ENCODE assay signal across 8 cellular contexts in the genomic region with DNA sequence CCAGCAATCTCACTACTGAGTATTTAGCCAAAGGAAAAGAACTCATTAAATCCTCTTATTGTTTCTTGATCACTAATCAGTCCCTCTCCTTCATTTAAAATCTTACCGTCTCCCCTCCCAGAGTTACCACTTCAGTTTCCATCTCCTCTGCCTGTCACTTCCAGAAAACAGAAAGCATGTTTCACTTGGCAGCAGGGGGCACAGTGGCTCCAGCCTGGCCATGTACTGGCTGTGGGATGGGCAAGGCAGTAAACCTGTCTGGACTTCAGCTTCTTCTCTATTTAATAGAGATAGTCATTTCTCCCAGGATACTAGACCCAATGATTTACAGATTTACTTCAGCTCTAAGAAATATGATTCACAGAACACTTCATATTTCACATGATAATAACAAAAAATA.
A peak's percentile ranks its signal among the peaks of the same experiment; 100 is the strongest.
DNase-seq lines count a peak whose midpoint lies in the region; ATAC-seq, FAIRE-seq and TF ChIP-seq lines count a peak whose summit lies in the region.

No MANE protein-coding gene starts in this region.

- H3K23ac ChIP-seq in mesenchymal stem cell (ENCODE audit: low read length in 2 of 2) = no peak overlapping the region

- intact Hi-C loops in PC-3 (cut with micrococcal nuclease) = loop anchor here (1.0 to 10.0 kb wide), 6 partner anchors 56 to 214 kb away; a partner anchor contains a TSS

- no peaks in the 10 kb centered on the region for H3K27me3 ChIP-seq in PC-3 (ENCODE audit: low read length)
- H3K27me3 ChIP-seq in mesenchymal stem cell (ENCODE audit: control insufficient read depth in 1 of 2, insufficient read depth in 1 of 2, low read length in 2 of 2) = peaks cover 0 to 5% of the 10 kb centered on the region in 2 experiments

- H3K4me3 ChIP-seq in PC-3 (ENCODE audit: low read length) = no peak overlapping the region
- no peak overlapping the region for H3K4me3 ChIP-seq in mesenchymal stem cell (ENCODE audit: insufficient read depth in 1 of 2, low read depth in 1 of 2, low read length in 2 of 2)

- H2BK120ac ChIP-seq in mesenchymal stem cell (ENCODE audit: low read depth, low read length) = no peak overlapping the region

- H2AK5ac ChIP-seq in mesenchymal stem cell (ENCODE audit: low read length, severe bottlenecking) = no peak overlapping the region

- H3K4ac ChIP-seq in mesenchymal stem cell (ENCODE audit: low read depth in 1 of 2, low read length in 2 of 2) = no peak overlapping the region

- H3K4me1 ChIP-seq in PC-3 (ENCODE audit: insufficient read depth, low read length) (peaks cover 8% of the 10 kb centered on the region), mesenchymal stem cell (ENCODE audit: control insufficient read depth, insufficient read depth, low read depth, low read length) (no peaks in the 10 kb centered on the region)

- no peaks in the 10 kb centered on the region for H4K20me1 ChIP-seq in PC-3 (ENCODE audit: low read length)

- H3K27me3 Mint-ChIP-seq in chondrocyte (ENCODE audit: low read depth) = no peaks in the 10 kb centered on the region

- CTCF ChIA-PET in PC-3 (lab: Charles Lee) = no interaction called here

- H3K4me3 Mint-ChIP-seq in chondrocyte (ENCODE audit: unreplicated experiment) = no peak overlapping the region

- no peak overlapping the region for H3K18ac ChIP-seq in mesenchymal stem cell (ENCODE audit: low read depth in 1 of 2, low read length in 2 of 2)

- peak overlapping the region; percentile 86 for H3K27ac ChIP-seq in PC-3 (ENCODE audit: low read length)
- no peak overlapping the region for H3K27ac ChIP-seq in mesenchymal stem cell (ENCODE audit: low read length, poor library complexity, severe bottlenecking)

- peak; percentile 52 for FAIRE-seq in GM12891 (lab: Jason Lieb, UNC)

- no peaks in the 10 kb centered on the region for H3K36me3 ChIP-seq in PC-3 (ENCODE audit: low read depth, low read length)
- peaks cover 0 to 5% of the 10 kb centered on the region in 2 experiments for H3K36me3 ChIP-seq in mesenchymal stem cell (ENCODE audit: control insufficient read depth in 1 of 2, insufficient read depth in 2 of 2, low read depth in 1 of 2, low read length in 2 of 2)

- no peak overlapping the region for H2BK5ac ChIP-seq in mesenchymal stem cell (ENCODE audit: low read depth, low read length, poor library complexity, severe bottlenecking)

- H2BK12ac ChIP-seq in mesenchymal stem cell (ENCODE audit: low read length in 2 of 2) = no peak overlapping the region

- H3K14ac ChIP-seq in mesenchymal stem cell (ENCODE audit: low read length in 2 of 2) = no peak overlapping the region

- DNase-seq in AML-193 (lab: John Stamatoyannopoulos, UW) = peak; percentile 8 to 22
- no peak for DNase-seq in GM12891 (ENCODE audit: insufficient read length, low spot score)
- DNase-seq in PC-3 = peak; percentile 69
- no peak for DNase-seq in chondrocyte (ENCODE audit: low spot score)
- peak; percentile 37 for DNase-seq in mesenchymal stem cell
- DNase-seq in cortex of kidney (lab: John Stamatoyannopoulos, UW) = no peak
- DNase-seq in effector CD4-positive, alpha-beta T cell = no peak

- no peaks in the 10 kb centered on the region for H3K9me3 ChIP-seq in PC-3 (ENCODE audit: low read length)
- no peaks in the 10 kb centered on the region for H3K9me3 ChIP-seq in mesenchymal stem cell (ENCODE audit: control insufficient read depth, low read length)

- no peaks in the 10 kb centered on the region for H3K79me1 ChIP-seq in mesenchymal stem cell (replicated peaks; ENCODE audit: low read length, poor library complexity, severe bottlenecking)

- no peaks in the 10 kb centered on the region for H3K9me3 Mint-ChIP-seq in chondrocyte (ENCODE audit: low read depth)

- no peaks in the 10 kb centered on the region for H3F3A ChIP-seq in PC-3 (ENCODE audit: low read length, unreplicated experiment)

- H4K91ac ChIP-seq in mesenchymal stem cell (ENCODE audit: low read length) = no peak overlapping the region

- peak overlapping the region; percentile 90 for H3K27ac Mint-ChIP-seq in chondrocyte (ENCODE audit: unreplicated experiment)

- ATAC-seq in PC-3 (peak; percentile 97), GM18873 (IDR thresholded peaks at IDR 0.05; ENCODE audit: low FRiP score, unreplicated experiment) (no peak)

- no peak for TF ChIP-seq POLR2A in GM12891 (IDR thresholded peaks at IDR 0.05; ENCODE audit: low read depth, low read length)

- H3K4me1 Mint-ChIP-seq in chondrocyte (ENCODE audit: low read depth) = peaks cover 16% of the 10 kb centered on the region

- H3K4me2 ChIP-seq in PC-3 (ENCODE audit: low read length) (peak overlapping the region; percentile 77), mesenchymal stem cell (ENCODE audit: low read length, poor library complexity, severe bottlenecking) (no peak overlapping the region)

- POLR2A ChIA-PET in PC-3 (lab: Charles Lee; ENCODE audit: unreplicated experiment) = no interaction called here

- H3K9ac ChIP-seq in PC-3 (ENCODE audit: low read length) (peak overlapping the region; percentile 61), mesenchymal stem cell (ENCODE audit: low read length) (no peak overlapping the region)

- H3K79me2 ChIP-seq in PC-3 (ENCODE audit: low read length) = no peaks in the 10 kb centered on the region

- H3K9me2 ChIP-seq in PC-3 (replicated peaks; ENCODE audit: low read length) = no peaks in the 10 kb centered on the region

- 56% methylated on average over 1 of the region's 1 CpG for WGBS in mesenchymal stem cell

- H2BK15ac ChIP-seq in mesenchymal stem cell (ENCODE audit: low read depth, poor library complexity, severe bottlenecking) = no peak overlapping the region

- peak; percentile 82 for TF ChIP-seq CTCF in PC-3 (conservative IDR thresholded peaks at IDR 0.05; ENCODE audit: low read depth, low read length)
- peak; percentile 77 for TF ChIP-seq CTCF in chondrocyte (IDR thresholded peaks at IDR 0.05)

- no peak overlapping the region for H4K8ac ChIP-seq in mesenchymal stem cell (ENCODE audit: low read length)

- H2AFZ ChIP-seq in PC-3 (ENCODE audit: low read length) = no peak overlapping the region; the same call in 1 of the 2 replicates
- no peak overlapping the region for H2AFZ ChIP-seq in mesenchymal stem cell (ENCODE audit: low read depth, low read length)

- BruUV-seq in PC-3 (replicated peaks; lab: Mats Ljungman, UMichigan) = no TSS peak

- no peaks in the 10 kb centered on the region for H3K36me3 Mint-ChIP-seq in chondrocyte (ENCODE audit: low read depth)

TF ChIP-seq in GM12891, 5 proteins besides CTCF, POLR2A, EP300 and RAD21:
- TF ChIP-seq TAF1 (IDR thresholded peaks at IDR 0.05; ENCODE audit: low read depth, low read length) (no peak), PAX5 (IDR thresholded peaks at IDR 0.05; ENCODE audit: insufficient read depth, low read length, severe bottlenecking) (no peak), POU2F2 (IDR thresholded peaks at IDR 0.05; ENCODE audit: low read depth, low read length) (no peak), POLR2AphosphoS5 (IDR thresholded peaks at IDR 0.05; ENCODE audit: low read depth, low read length) (no peak), SPI1 (IDR thresholded peaks at IDR 0.05; ENCODE audit: low read depth, low read length) (no peak)

Comparison
In these comparisons a context has a peak if more than half of its experiments do, and no peak if none do; other contexts are left out.
1. DNase-seq: peak in AML-193 (2 of 2), PC-3 (single experiment) and mesenchymal stem cell (single experiment); none in GM12891 (single experiment), chondrocyte (single experiment), cortex of kidney (single experiment) and effector CD4-positive, alpha-beta T cell (single experiment).